20 cellular contexts compared by ENCODE assay signal in the genomic region with DNA sequence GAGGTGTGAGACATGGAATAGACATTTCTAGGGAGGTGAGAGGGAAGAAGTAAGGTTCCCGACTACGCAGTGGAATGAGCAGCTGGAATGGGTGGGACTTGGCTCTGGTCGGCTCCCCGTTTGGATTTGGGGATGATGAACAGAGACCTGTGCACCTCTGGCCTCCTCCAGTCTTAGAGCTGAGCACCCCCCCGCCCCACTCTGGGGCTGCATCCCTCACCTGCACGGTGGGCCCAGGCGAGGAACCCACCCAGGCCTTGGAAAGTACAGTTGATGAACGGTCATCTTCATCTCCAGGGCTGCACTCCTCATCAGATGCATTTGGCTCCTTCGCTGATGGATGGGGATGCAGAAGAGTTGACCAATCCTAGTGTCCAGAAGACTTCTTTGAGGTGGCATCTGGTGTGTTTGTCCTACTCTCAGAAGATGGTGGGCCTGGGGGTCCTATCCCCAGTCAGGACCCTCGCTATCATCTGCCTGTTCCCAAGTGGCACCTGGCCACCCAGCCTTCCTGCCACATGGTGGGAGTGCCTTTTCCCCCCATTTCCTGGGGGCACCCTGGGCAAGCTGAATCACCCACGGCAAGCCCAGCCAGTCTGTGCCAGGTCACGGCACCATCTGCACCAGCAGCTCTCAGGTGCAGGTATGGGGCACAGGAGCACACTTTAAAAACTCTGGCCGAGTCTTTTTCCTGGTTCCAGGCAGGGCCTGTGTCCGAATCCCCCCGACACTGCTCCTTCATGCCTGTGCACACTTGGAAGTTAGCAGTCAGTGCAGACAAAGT.
DNase-seq lines count a peak whose midpoint lies in the region; ATAC-seq and TF ChIP-seq lines count a peak whose summit lies in the region.
"Had no signal": no experiment of that assay in that cellular context is flagged by ENCODE, and none has a peak within 500 bp of the region (broad histone marks: within the 10 kb centered on the region; RNA-seq: fewer than 3 reads in every experiment).

No MANE protein-coding gene starts in this region.

- H2BK12ac ChIP-seq in neuronal stem cell (ENCODE audit: low read length), result no peak overlapping the region

- WGBS in neuronal stem cell (ENCODE audit: extremely low coverage in 2 of 2, insufficient read length in 2 of 2, insufficient replicate concordance in 1 of 2), 2 donors, result no CpG with 5 or more reads among the region's 15 CpGs
- WGBS in spleen, 5 donors, result 82 to 94% (median 90%) methylated on average over 11 to 15 of the region's 15 CpGs

- peak; percentile 36 for DNase-seq in cardiac septum (ENCODE audit: low spot score)
- DNase-seq in Right ventricle myocardium superior, result no peak
- DNase-seq in neuronal stem cell (ENCODE audit: low spot score), result no peak
- DNase-seq in spleen, result peak; percentile 42
- DNase-seq in NCI-H446 (lab: John Stamatoyannopoulos, UW), result no peak
- DNase-seq: Caco-2; CD4-positive, CD25-positive, alpha-beta regulatory T cell; CD8-positive, alpha-beta T cell; DMS 273 treated with DMSO at 0.1 percent for 48 hours; DMS79; EL; GDM1; GM23248; H7; HCEC 1CT had no signal

- H3K9ac ChIP-seq in neuronal stem cell (ENCODE audit: low read depth, low read length, poor library complexity), result no peak overlapping the region
- H3K9ac ChIP-seq: BLaER1, GM23248 had no signal

- no peak overlapping the region for H3K4ac ChIP-seq in neuronal stem cell (ENCODE audit: low read length)

- no peak overlapping the region for H4K91ac ChIP-seq in neuronal stem cell (ENCODE audit: low read depth, low read length, poor library complexity)

- no peak overlapping the region for H4K8ac ChIP-seq in neuronal stem cell (ENCODE audit: low read depth, low read length)

- no peak overlapping the region for H3K14ac ChIP-seq in neuronal stem cell (ENCODE audit: low read length)

- H3K27me3 ChIP-seq in neuronal stem cell (ENCODE audit: control insufficient read depth in 3 of 3, insufficient read depth in 3 of 3, low read depth in 1 of 3, low read length in 3 of 3) (peaks cover 3 to 56% (median 17%) of the 10 kb centered on the region in 3 experiments), spleen (replicated peaks in 1 of 7) (peaks cover 0 to 55% (median 25%) of the 10 kb centered on the region in 7 donors)

- H3K23ac ChIP-seq in neuronal stem cell (ENCODE audit: low read depth, low read length, poor library complexity), result no peak overlapping the region

- no peak overlapping the region for H3K4me2 ChIP-seq in neuronal stem cell (ENCODE audit: insufficient read depth, low read length, poor library complexity, severe bottlenecking)
- H3K4me2 ChIP-seq: BLaER1 had no signal

- H3K4me1 ChIP-seq in neuronal stem cell (ENCODE audit: control insufficient read depth in 2 of 2, insufficient read depth in 1 of 2, low read depth in 1 of 2, low read length in 2 of 2) (peaks cover 21 to 25% of the 10 kb centered on the region in 2 donors), spleen (peaks cover 0 to 5% (median 0%) of the 10 kb centered on the region in 6 donors)

- H3K4me3 ChIP-seq in neuronal stem cell (ENCODE audit: low read length in 2 of 2), result no peak overlapping the region
- H3K4me3 ChIP-seq in spleen, result no peak overlapping the region
- H3K4me3 ChIP-seq: BLaER1, GM12878, GM23248 had no signal

- H2AFZ ChIP-seq in neuronal stem cell (ENCODE audit: low read length), result no peak overlapping the region
- H2AFZ ChIP-seq: GM23248 had no signal

- no peak overlapping the region for H2BK5ac ChIP-seq in neuronal stem cell (ENCODE audit: low read length)

- no peaks in the 10 kb centered on the region for H3K79me1 ChIP-seq in neuronal stem cell (ENCODE audit: low read depth, low read length)

- H2AK5ac ChIP-seq in neuronal stem cell (ENCODE audit: low read depth, low read length), result no peak overlapping the region

- TF ChIP-seq CTCF in spleen (IDR thresholded peaks at IDR 0.05 in 8 of 11, conservative IDR thresholded peaks at IDR 0.05 in 3 of 11), result no peak

- H3K18ac ChIP-seq in neuronal stem cell (ENCODE audit: low read length), result no peak overlapping the region

- ATAC-seq in Right ventricle myocardium superior (ENCODE audit: poor library complexity), result no peak
- ATAC-seq in GM18858 (IDR thresholded peaks at IDR 0.05; ENCODE audit: unreplicated experiment), result no peak
- ATAC-seq: CD8-positive, alpha-beta T cell; GM12878 had no signal

- H3K9me3 ChIP-seq in neuronal stem cell (replicated peaks in 1 of 2; ENCODE audit: control insufficient read depth in 2 of 2, insufficient read depth in 1 of 2, low read depth in 1 of 2, low read length in 2 of 2) (peaks cover 0 to 2% of the 10 kb centered on the region in 2 donors), spleen (no peaks in the 10 kb centered on the region)
- H3K9me3 ChIP-seq: BLaER1, Caco-2 had no signal

- H3K27ac ChIP-seq in neuronal stem cell (replicated peaks; ENCODE audit: low read length), result no peak overlapping the region
- no peak overlapping the region for H3K27ac ChIP-seq in spleen
- H3K27ac ChIP-seq: 22Rv1, BLaER1, C4-2B, GM23248 had no signal

- intact Hi-C loops in cardiac septum (cut with DNase I), result no loop called here
- intact Hi-C loops in Right ventricle myocardium superior (cut with DNase I), result no loop called here
- intact Hi-C loops in spleen (cut with DNase I; ENCODE audit: low total_unique reads), result no loop called here

- H2BK120ac ChIP-seq in neuronal stem cell (ENCODE audit: low read depth, low read length), result no peak overlapping the region

- TF ChIP-seq POLR2A in spleen (IDR thresholded peaks at IDR 0.05), result no peak

- H3K36me3 ChIP-seq in neuronal stem cell (replicated peaks in 1 of 2; ENCODE audit: control insufficient read depth in 2 of 2, insufficient read depth in 2 of 2, low read length in 2 of 2) (no peaks in the 10 kb centered on the region), spleen (no peaks in the 10 kb centered on the region)
- H3K36me3 ChIP-seq: BLaER1 had no signal

- peak overlapping the region; percentile 42 for H2BK15ac ChIP-seq in neuronal stem cell (ENCODE audit: low read length)

Comparison
In these comparisons a context has a peak if more than half of its experiments do, and no peak if none do; other contexts are left out.
1. DNase-seq: peak in cardiac septum (single experiment) and spleen (single experiment); none in Right ventricle myocardium superior (single experiment), neuronal stem cell (single experiment) and NCI-H446 (0 of 2).